Comparison of ENCODE assay signal across 12 cellular contexts in the genomic region with DNA sequence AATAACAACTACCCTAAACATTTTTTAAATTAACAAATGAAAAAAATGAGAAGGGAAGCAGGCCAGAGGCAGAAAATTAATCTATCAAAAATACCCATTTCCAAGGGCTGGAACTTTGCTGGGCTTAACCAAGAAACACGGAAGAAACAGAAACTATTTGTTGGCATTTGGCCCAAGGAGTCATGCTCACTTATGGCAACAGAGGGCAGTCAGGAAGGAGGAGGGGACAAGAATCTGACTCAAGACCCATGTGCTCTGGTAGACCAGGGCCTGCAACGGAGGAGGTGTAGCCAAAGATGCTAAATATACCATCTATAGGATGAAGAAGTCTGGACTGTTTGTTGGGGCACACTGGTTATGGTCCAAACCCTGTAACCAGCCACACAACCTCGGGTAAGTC.
DNase-seq lines count a peak whose midpoint lies in the region; ATAC-seq and TF ChIP-seq lines count a peak whose summit lies in the region.
"Had no signal": no experiment of that assay in that cellular context is flagged by ENCODE, and none has a peak within 500 bp of the region (broad histone marks: within the 10 kb centered on the region; RNA-seq: fewer than 3 reads in every experiment).

No MANE protein-coding gene starts in this region.

- peak; percentile 94 for DNase-seq in MCF 10A (ENCODE audit: unreplicated experiment)
- no peak for DNase-seq in breast epithelium (ENCODE audit: low spot score in 2 of 2)
- DNase-seq in SK-MEL-5 (ENCODE audit: low read depth, low spot score): peak; percentile 73
- DNase-seq in fibroblast of villous mesenchyme (ENCODE audit: low read depth): peak; percentile 77
- no peak for DNase-seq in uterus
- DNase-seq in vagina (ENCODE audit: extremely low spot score in 2 of 2): no peak
- no peak for DNase-seq in NCI-H510A (lab: John Stamatoyannopoulos, UW)
- DNase-seq: head of caudate nucleus, NCI-H2227 treated with DMSO at 0.1 percent for 48 hours, sigmoid colon had no signal

- intact Hi-C loops in MCF 10A (cut with micrococcal nuclease): no loop called here
- intact Hi-C loops in breast epithelium (cut with DNase I; ENCODE audit: low total_unique reads): no loop called here
- intact Hi-C loops in uterus (cut with DNase I; ENCODE audit: low total_unique reads): no loop called here
- intact Hi-C loops in vagina (cut with DNase I): no loop called here

- H3K4me3 Mint-ChIP-seq in MCF 10A (ENCODE audit: unreplicated experiment): no peak overlapping the region

- H3K27me3 ChIP-seq in breast epithelium (no peaks in the 10 kb centered on the region), uterus (no peaks in the 10 kb centered on the region), vagina (no peaks in the 10 kb centered on the region)
- H3K27me3 ChIP-seq: ascending aorta, sigmoid colon had no signal

- H3K36me3 ChIP-seq in breast epithelium (no peaks in the 10 kb centered on the region), uterus (no peaks in the 10 kb centered on the region), vagina (no peaks in the 10 kb centered on the region)
- H3K36me3 ChIP-seq: ascending aorta, sigmoid colon had no signal

- no peaks in the 10 kb centered on the region for H3K9me3 Mint-ChIP-seq in MCF 10A (ENCODE audit: unreplicated experiment)

- POLR2A ChIA-PET in MCF 10A (lab: Yijun Ruan, JAX): interaction anchor here (1.0 to 1.6 kb wide), 6 partner anchors 10 to 92 kb away, joined by 4 to 6 read pairs (median 6); no protein-coding TSS in a partner anchor

- CTCF ChIA-PET in MCF 10A (lab: Yijun Ruan, JAX): interaction anchor here (0.6 kb wide), 1 partner anchor 33 kb away, joined by 4 read pairs; no protein-coding TSS in a partner anchor

- no peaks in the 10 kb centered on the region for H3K27me3 Mint-ChIP-seq in MCF 10A (ENCODE audit: insufficient read depth, unreplicated experiment)

- no TSS peak for BruUV-seq in MCF 10A (replicated peaks; lab: Mats Ljungman, UMichigan)

- peak; percentile 8 for TF ChIP-seq CTCF in MCF 10A (IDR thresholded peaks at IDR 0.05; ENCODE audit: unreplicated experiment)
- no peak for TF ChIP-seq CTCF in breast epithelium (IDR thresholded peaks at IDR 0.05)
- TF ChIP-seq CTCF in fibroblast of villous mesenchyme (IDR thresholded peaks at IDR 0.05; ENCODE audit: insufficient read depth, low read depth, low read length): peak; percentile 13
- no peak for TF ChIP-seq CTCF in uterus (IDR thresholded peaks at IDR 0.05)
- TF ChIP-seq CTCF in vagina (IDR thresholded peaks at IDR 0.05): no peak

- H3K4me1 ChIP-seq in breast epithelium (no peaks in the 10 kb centered on the region), uterus (peaks cover 0 to 10% of the 10 kb centered on the region in 2 donors), vagina (peaks cover 19% of the 10 kb centered on the region)

- no peak for TF ChIP-seq POLR2A in breast epithelium (IDR thresholded peaks at IDR 0.05)
- TF ChIP-seq POLR2A in uterus (IDR thresholded peaks at IDR 0.05): no peak
- TF ChIP-seq POLR2A in vagina (IDR thresholded peaks at IDR 0.05): no peak

- no peaks in the 10 kb centered on the region for H3K36me3 Mint-ChIP-seq in MCF 10A (ENCODE audit: insufficient read depth, unreplicated experiment)

- no peaks in the 10 kb centered on the region for H3K9me3 ChIP-seq in breast epithelium
- no peaks in the 10 kb centered on the region for H3K9me3 ChIP-seq in uterus
- H3K9me3 ChIP-seq in vagina: no peaks in the 10 kb centered on the region
- H3K9me3 ChIP-seq: ascending aorta, sigmoid colon had no signal

- H3K27ac Mint-ChIP-seq in MCF 10A (ENCODE audit: low read depth, unreplicated experiment): peak overlapping the region; percentile 81

- ATAC-seq in GM19395 (IDR thresholded peaks at IDR 0.05; ENCODE audit: unreplicated experiment): no peak

- H3K4me1 Mint-ChIP-seq in MCF 10A (ENCODE audit: insufficient read depth, unreplicated experiment): peaks cover 37% of the 10 kb centered on the region

- no peak overlapping the region for H3K27ac ChIP-seq in breast epithelium
- peak overlapping the region; percentile 85 to 96 for H3K27ac ChIP-seq in uterus
- H3K27ac ChIP-seq in vagina: no peak overlapping the region
- H3K27ac ChIP-seq: ascending aorta had no signal

- H3K4me3 ChIP-seq in breast epithelium (no peak overlapping the region), fibroblast of villous mesenchyme (ENCODE audit: low read depth, low read length) (no peak overlapping the region), uterus (no peak overlapping the region), vagina (no peak overlapping the region)
- H3K4me3 ChIP-seq: ascending aorta, sigmoid colon had no signal

- in situ Hi-C loops in SK-MEL-5 (cut with HindIII; ENCODE audit: low pct_unique_long_range_greater_than_20kb, low sequenced_read_pairs): no loop called here

Comparison
In these comparisons a context has a peak if more than half of its experiments do, and no peak if none do; other contexts are left out.
1. DNase-seq: peak in MCF 10A (single experiment), SK-MEL-5 (single experiment) and fibroblast of villous mesenchyme (single experiment); none in breast epithelium (0 of 2), uterus (0 of 2), vagina (0 of 2) and NCI-H510A (single experiment).
2. CTCF ChIP-seq: peak in MCF 10A (single experiment) and fibroblast of villous mesenchyme (single experiment); none in breast epithelium (0 of 3), uterus (0 of 4) and vagina (0 of 3).
3. H3K27ac ChIP-seq: peak in uterus (2 of 2); none in breast epithelium (0 of 2) and vagina (single experiment).